ENCODE assay signal across 15 cellular contexts in the genomic region with DNA sequence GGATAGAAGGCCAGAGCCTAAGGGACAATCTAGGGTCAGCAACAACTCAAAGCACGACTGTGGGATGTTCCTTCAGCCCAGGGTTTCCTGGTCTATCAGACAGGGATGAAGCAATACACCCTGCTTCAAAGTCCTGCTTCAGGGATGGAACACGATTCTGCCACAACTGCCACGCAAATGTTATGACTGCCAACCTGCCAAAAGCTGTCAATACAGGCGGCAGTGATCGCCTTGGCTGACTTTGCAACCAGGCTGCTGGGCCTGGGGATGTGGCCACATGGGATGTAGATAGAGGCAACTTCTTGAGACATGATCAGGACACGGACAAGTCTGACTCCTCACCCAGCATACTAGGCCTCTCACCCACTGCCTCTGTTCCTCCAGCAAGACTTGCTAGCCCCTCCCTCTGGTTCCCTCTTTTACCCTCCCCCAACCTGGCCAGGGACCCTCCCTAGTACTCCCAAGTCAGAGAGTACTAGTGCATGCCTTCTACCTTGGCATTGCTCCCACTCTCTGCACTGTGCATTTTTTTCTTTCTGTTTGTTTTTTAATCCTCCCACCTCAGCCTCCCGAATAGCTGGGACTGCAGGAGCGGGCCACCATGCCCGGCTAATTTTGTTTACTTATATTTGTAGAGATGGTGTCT. TPM values are rescaled to one million over a fixed set of nuclear protein-coding genes. Genes with fewer than 3 reads are reported as not detected.
DNase-seq lines count a peak whose midpoint lies in the region; ATAC-seq and TF ChIP-seq lines count a peak whose summit lies in the region.
"Had no signal": no experiment of that assay in that cellular context is flagged by ENCODE, and none has a peak within 500 bp of the region (broad histone marks: within the 10 kb centered on the region; RNA-seq: fewer than 3 reads in every experiment).

No MANE protein-coding gene starts in this region.

- H3K27ac ChIP-seq in BLaER1, result no peak overlapping the region
- H3K27ac ChIP-seq in body of pancreas, result peak overlapping the region in 3 of 4 donors; percentile 78 to 81 (median 79)
- H3K27ac ChIP-seq in neuronal stem cell (replicated peaks; ENCODE audit: low read length), result no peak overlapping the region
- no peak overlapping the region for H3K27ac ChIP-seq in foreskin keratinocyte
- no peak overlapping the region for H3K27ac ChIP-seq in MM.1S (ENCODE audit: low read length)
- H3K27ac ChIP-seq: transverse colon had no signal

- no peak overlapping the region for H4K91ac ChIP-seq in neuronal stem cell (ENCODE audit: low read depth, low read length, poor library complexity)

- no peak overlapping the region for H4K8ac ChIP-seq in neuronal stem cell (ENCODE audit: low read depth, low read length)

- POLR2A ChIA-PET in Caco-2 (lab: Charles Lee), result interaction anchor here (1.0 kb wide), 1 partner anchor 8 kb away, joined by 4 read pairs; the partner anchor contains the start of gene CCDC12

- H3K9me3 Mint-ChIP-seq in Caco-2 (ENCODE audit: unreplicated experiment), result no peaks in the 10 kb centered on the region

- H2BK120ac ChIP-seq in neuronal stem cell (ENCODE audit: low read depth, low read length), result no peak overlapping the region

- H3K4me3 ChIP-seq in BLaER1 (no peak overlapping the region), Caco-2 (ENCODE audit: low read depth, low read length) (no peak overlapping the region), body of pancreas (no peak overlapping the region), neuronal stem cell (ENCODE audit: low read length in 2 of 2) (no peak overlapping the region), MM.1S (ENCODE audit: low read length) (no peak overlapping the region)
- H3K4me3 ChIP-seq: transverse colon had no signal

- TF ChIP-seq POLR2A in body of pancreas (IDR thresholded peaks at IDR 0.05), result no peak

- H3K9me3 ChIP-seq in BLaER1 (peaks cover 25% of the 10 kb centered on the region), Caco-2 (no peaks in the 10 kb centered on the region), body of pancreas (no peaks in the 10 kb centered on the region), neuronal stem cell (replicated peaks in 1 of 2; ENCODE audit: control insufficient read depth in 2 of 2, insufficient read depth in 1 of 2, low read depth in 1 of 2, low read length in 2 of 2) (peaks cover 0 to 2% of the 10 kb centered on the region in 2 donors), MM.1S (replicated peaks; ENCODE audit: insufficient read depth, low read length) (no peaks in the 10 kb centered on the region)
- H3K9me3 ChIP-seq: transverse colon had no signal

- no peak overlapping the region for H3K4ac ChIP-seq in neuronal stem cell (ENCODE audit: low read length)

- H3K79me1 ChIP-seq in neuronal stem cell (ENCODE audit: low read depth, low read length), result peaks cover 25% of the 10 kb centered on the region

- H3F3A ChIP-seq in MM.1S (ENCODE audit: insufficient read depth, low read length), result peaks cover 17% of the 10 kb centered on the region; the same call in 1 of the 2 replicates

- no peak overlapping the region for H2AK5ac ChIP-seq in neuronal stem cell (ENCODE audit: low read depth, low read length)

- H3K27me3 Mint-ChIP-seq in Caco-2 (ENCODE audit: insufficient read depth, unreplicated experiment), result no peaks in the 10 kb centered on the region

- WGBS in body of pancreas, 2 donors, result 20 to 36% methylated on average over 8 to 9 of the region's 9 CpGs
- no CpG with 5 or more reads among the region's 9 CpGs for WGBS in neuronal stem cell (ENCODE audit: extremely low coverage in 2 of 2, insufficient read length in 2 of 2, insufficient replicate concordance in 1 of 2), 2 donors

- H3K4me1 ChIP-seq in BLaER1 (peaks cover 71% of the 10 kb centered on the region), Caco-2 (peaks cover 63% of the 10 kb centered on the region), body of pancreas (peaks cover 85% of the 10 kb centered on the region), neuronal stem cell (ENCODE audit: control insufficient read depth in 2 of 2, insufficient read depth in 1 of 2, low read depth in 1 of 2, low read length in 2 of 2) (peaks cover 0 to 4% of the 10 kb centered on the region in 2 donors), foreskin keratinocyte (peaks cover 12% of the 10 kb centered on the region), MM.1S (ENCODE audit: low read length) (peaks cover 26% of the 10 kb centered on the region)

- peaks cover 90% of the 10 kb centered on the region for H3K79me2 ChIP-seq in MM.1S (ENCODE audit: low read length)

- ATAC-seq in body of pancreas (no peak), foreskin keratinocyte (no peak)

- peak overlapping the region; percentile 75 for H3K14ac ChIP-seq in neuronal stem cell (ENCODE audit: low read length)

- no peak overlapping the region for H3K23ac ChIP-seq in neuronal stem cell (ENCODE audit: low read depth, low read length, poor library complexity)

- H3K36me3 Mint-ChIP-seq in Caco-2 (ENCODE audit: insufficient read depth, unreplicated experiment), result peaks cover 61% of the 10 kb centered on the region

- H3K4me3 Mint-ChIP-seq in Caco-2 (ENCODE audit: unreplicated experiment), result no peak overlapping the region

- peak overlapping the region; percentile 59 for H3K27ac Mint-ChIP-seq in Caco-2 (ENCODE audit: unreplicated experiment)

- peaks cover 41% of the 10 kb centered on the region for H3K4me1 Mint-ChIP-seq in Caco-2 (ENCODE audit: low read depth, unreplicated experiment)

- DNase-seq in Caco-2 (no peak), body of pancreas (no peak), neuronal stem cell (ENCODE audit: low spot score) (no peak), foreskin keratinocyte (no peak), MM.1S (no peak)
- DNase-seq in stimulated activated naive CD4-positive, alpha-beta T cell treated with Interleukin-2 at 50 U/mL for 16 hours (lab: John Stamatoyannopoulos, UW), result no peak
- DNase-seq: activated CD4-positive, CD25-positive, alpha-beta regulatory T cell; C1 segment of cervical spinal cord; IMR-90; mammary epithelial cell; NCI-H1105; NCI-H2227 treated with DMSO at 0.1 percent for 48 hours; OCI-M1; transverse colon had no signal

- H3K36me3 ChIP-seq in BLaER1 (peaks cover 74% of the 10 kb centered on the region), Caco-2 (ENCODE audit: control insufficient read depth, insufficient read depth, low read length) (peaks cover 1% of the 10 kb centered on the region), body of pancreas (replicated peaks in 1 of 2; ENCODE audit: insufficient read depth in 1 of 2, low read depth in 2 of 2) (no peaks in the 10 kb centered on the region), neuronal stem cell (replicated peaks in 1 of 2; ENCODE audit: control insufficient read depth in 2 of 2, insufficient read depth in 2 of 2, low read length in 2 of 2) (peaks cover 20 to 60% of the 10 kb centered on the region in 2 donors), MM.1S (replicated peaks; ENCODE audit: insufficient read depth, low read length) (no peaks in the 10 kb centered on the region)
- H3K36me3 ChIP-seq: transverse colon had no signal

- CTCF ChIA-PET in Caco-2 (lab: Charles Lee), result interaction anchor here (0.7 kb wide), 2 partner anchors 15 to 1088 kb away, joined by 3 to 5 read pairs; no protein-coding TSS in a partner anchor

- H2BK12ac ChIP-seq in neuronal stem cell (ENCODE audit: low read length), result no peak overlapping the region

- H3K9ac ChIP-seq in BLaER1 (no peak overlapping the region), neuronal stem cell (ENCODE audit: low read depth, low read length, poor library complexity) (no peak overlapping the region), MM.1S (ENCODE audit: low read length) (no peak overlapping the region)

- no peak overlapping the region for H2BK15ac ChIP-seq in neuronal stem cell (ENCODE audit: low read length)

- H3K27me3 ChIP-seq in BLaER1 (no peaks in the 10 kb centered on the region), Caco-2 (replicated peaks; ENCODE audit: control insufficient read depth, insufficient read depth, low read length) (no peaks in the 10 kb centered on the region), body of pancreas (no peaks in the 10 kb centered on the region), neuronal stem cell (ENCODE audit: control insufficient read depth in 3 of 3, insufficient read depth in 3 of 3, low read depth in 1 of 3, low read length in 3 of 3) (no peaks in the 10 kb centered on the region), foreskin keratinocyte (no peaks in the 10 kb centered on the region), MM.1S (replicated peaks; ENCODE audit: insufficient read depth, low read length) (no peaks in the 10 kb centered on the region)
- H3K27me3 ChIP-seq: transverse colon had no signal

- no peak overlapping the region for H2AFZ ChIP-seq in neuronal stem cell (ENCODE audit: low read length)
- H2AFZ ChIP-seq in MM.1S (ENCODE audit: low read length), result no peak overlapping the region

- H3K4me2 ChIP-seq in BLaER1, result peak overlapping the region; percentile 19; the same call in 1 of the 2 replicates
- H3K4me2 ChIP-seq in neuronal stem cell (ENCODE audit: insufficient read depth, low read length, poor library complexity, severe bottlenecking), result no peak overlapping the region
- H3K4me2 ChIP-seq in MM.1S (ENCODE audit: low read depth, low read length), result no peak overlapping the region

- intact Hi-C loops in Caco-2 (cut with micrococcal nuclease; ENCODE audit: unreplicated experiment) (no loop called here), body of pancreas (cut with DNase I) (no loop called here)

- H4K20me1 ChIP-seq in BLaER1 (peaks cover 91% of the 10 kb centered on the region), MM.1S (ENCODE audit: insufficient read depth, low read length) (peaks cover 62% of the 10 kb centered on the region)

- no TSS peak for BruUV-seq in Caco-2 (replicated peaks; lab: Mats Ljungman, UMichigan)

- H3K18ac ChIP-seq in neuronal stem cell (ENCODE audit: low read length), result no peak overlapping the region

- H3K9me2 ChIP-seq in MM.1S (replicated peaks; ENCODE audit: insufficient read depth, low read length), result no peaks in the 10 kb centered on the region

- TF ChIP-seq CTCF in Caco-2 (IDR thresholded peaks at IDR 0.05; ENCODE audit: insufficient read depth in 1 of 2, low read depth in 1 of 2, low read length in 1 of 2, severe bottlenecking in 1 of 2, unreplicated experiment in 1 of 2) (no peak), body of pancreas (IDR thresholded peaks at IDR 0.05) (no peak), foreskin keratinocyte (conservative IDR thresholded peaks at IDR 0.05) (no peak), MM.1S (IDR thresholded peaks at IDR 0.05; ENCODE audit: low read length) (no peak)

- H2BK5ac ChIP-seq in neuronal stem cell (ENCODE audit: low read length), result no peak overlapping the region

RNA-seq across cellular contexts. Expression of gene CCDC12, which starts 7.6 kb away (rescaled TPM):
- total RNA-seq in Caco-2 (2022) (52.7 and 60.8 TPM in 2 replicates), body of pancreas (10 to 100 TPM; 25.4 to 67.2 TPM), foreskin keratinocyte (35.6 and 42.5 TPM in 2 replicates)
- polyA plus RNA-seq in neuronal stem cell (2013, experiment 1 of 2), result 56.1 TPM
- polyA plus RNA-seq in neuronal stem cell (2013, experiment 2 of 2), result 55.5 TPM
- 65.0 and 67.0 TPM in 2 replicates for polyA plus RNA-seq in foreskin keratinocyte

RNA-seq across cellular contexts. Expression of gene NBEAL2, which starts 10.6 kb away (rescaled TPM):
- total RNA-seq in Caco-2 (2022) (62.4 and 76.9 TPM in 2 replicates), body of pancreas (100 to 1,000 TPM in 1 of 2 donors, 10 to 100 TPM in 1; 98.8 to 151 TPM), foreskin keratinocyte (45.0 and 46.9 TPM in 2 replicates)
- 5.9 TPM for polyA plus RNA-seq in neuronal stem cell (2013, experiment 1 of 2)
- 6.2 TPM for polyA plus RNA-seq in neuronal stem cell (2013, experiment 2 of 2)
- 34.1 and 36.8 TPM in 2 replicates for polyA plus RNA-seq in foreskin keratinocyte

Comparison
In these comparisons a context has a peak if more than half of its experiments do, and no peak if none do; other contexts are left out.
1. H3K27ac ChIP-seq: peak in body of pancreas (3 of 4); none in BLaER1 (single experiment), neuronal stem cell (single experiment), foreskin keratinocyte (single experiment) and MM.1S (single experiment).